ENCODE assay signal across 10 cellular contexts in genomic region chr20:419556-420168, GRCh38. TPM values are rescaled to one million over a fixed set of nuclear protein-coding genes. Genes with fewer than 3 reads are reported as not detected.
DNase-seq lines count a peak whose midpoint lies in the region; ATAC-seq and TF ChIP-seq lines count a peak whose summit lies in the region.
"Had no signal": no experiment of that assay in that cellular context is flagged by ENCODE, and none has a peak within 500 bp of the region (broad histone marks: within the 10 kb centered on the region; RNA-seq: fewer than 3 reads in every experiment).

No MANE protein-coding gene starts in this region.

- no peaks in the 10 kb centered on the region for H3K9me3 Mint-ChIP-seq in activated CD8-positive, alpha-beta T cell treated with anti-CD3 and anti-CD28 coated beads for 36 hours
- no peaks in the 10 kb centered on the region for H3K9me3 Mint-ChIP-seq in T-cell

- no peak for TF ChIP-seq POLR2A in prostate gland (IDR thresholded peaks at IDR 0.05)

- peak; percentile 47 for ATAC-seq in activated CD8-positive, alpha-beta T cell treated with anti-CD3 and anti-CD28 coated beads for 36 hours
- ATAC-seq in T-cell (replicated peaks in 1 of 4), result no peak

- no peak overlapping the region for H3K27ac Mint-ChIP-seq in activated CD8-positive, alpha-beta T cell treated with anti-CD3 and anti-CD28 coated beads for 36 hours
- no peak overlapping the region for H3K27ac Mint-ChIP-seq in T-cell

- H3K27me3 Mint-ChIP-seq in activated CD8-positive, alpha-beta T cell treated with anti-CD3 and anti-CD28 coated beads for 36 hours, result no peaks in the 10 kb centered on the region
- H3K27me3 Mint-ChIP-seq in T-cell, result no peaks in the 10 kb centered on the region

- no peak overlapping the region for H3K27ac ChIP-seq in prostate gland

- no peak for TF ChIP-seq CTCF in activated CD8-positive, alpha-beta T cell treated with anti-CD3 and anti-CD28 coated beads for 36 hours (IDR thresholded peaks at IDR 0.05)
- TF ChIP-seq CTCF in prostate gland (IDR thresholded peaks at IDR 0.05), result peak in 1 of 4 experiments; percentile 25

- intact Hi-C loops in activated CD8-positive, alpha-beta T cell treated with anti-CD3 and anti-CD28 coated beads for 36 hours (cut with micrococcal nuclease), result no loop called here
- intact Hi-C loops in prostate gland (cut with DNase I), result no loop called here

- peaks cover 0 to 18% of the 10 kb centered on the region in 2 donors for H3K36me3 ChIP-seq in prostate gland

- CTCF ChIA-PET in activated CD8-positive, alpha-beta T cell treated with anti-CD3 and anti-CD28 coated beads for 36 hours (lab: Charles Lee), result no interaction called here
- CTCF ChIA-PET in T-cell (lab: Charles Lee), result no interaction called here

- DNase-seq in NCI-H748 (lab: John Stamatoyannopoulos, UW; ENCODE audit: unreplicated experiment), result peak; percentile 20
- no peak for DNase-seq in NCI-H748 treated with DMSO at 0.1 percent for 48 hours (lab: John Stamatoyannopoulos, UW)
- DNase-seq in NCI-H2029 (lab: John Stamatoyannopoulos, UW), result peak; percentile 94
- no peak for DNase-seq in activated CD8-positive, alpha-beta T cell treated with anti-CD3 and anti-CD28 coated beads for 36 hours
- DNase-seq in prostate gland (ENCODE audit: low spot score), result peak; percentile 44
- no peak for DNase-seq in T-cell
- no peak for DNase-seq in NCI-H2171 (lab: John Stamatoyannopoulos, UW)
- DNase-seq in activated effector memory CD4-positive, alpha-beta T cell treated with Interleukin-2 at 50 U/mL for 16 hours, result no peak
- DNase-seq: foreskin melanocyte, T-helper 2 cell had no signal

- H3K9me3 ChIP-seq in prostate gland, result no peaks in the 10 kb centered on the region

- H3K4me3 ChIP-seq in prostate gland, result no peak overlapping the region

- no peaks in the 10 kb centered on the region for H3K27me3 ChIP-seq in prostate gland (replicated peaks; ENCODE audit: insufficient read depth)

- H3K4me3 Mint-ChIP-seq in activated CD8-positive, alpha-beta T cell treated with anti-CD3 and anti-CD28 coated beads for 36 hours, result no peak overlapping the region
- no peak overlapping the region for H3K4me3 Mint-ChIP-seq in T-cell

- no peaks in the 10 kb centered on the region for H3K4me1 ChIP-seq in prostate gland (replicated peaks)

- H3K36me3 Mint-ChIP-seq in activated CD8-positive, alpha-beta T cell treated with anti-CD3 and anti-CD28 coated beads for 36 hours (ENCODE audit: low read depth), result peaks cover 53% of the 10 kb centered on the region
- H3K36me3 Mint-ChIP-seq in T-cell, result peaks cover 48% of the 10 kb centered on the region

- H3K4me1 Mint-ChIP-seq in activated CD8-positive, alpha-beta T cell treated with anti-CD3 and anti-CD28 coated beads for 36 hours (ENCODE audit: low read depth), result peaks cover 17% of the 10 kb centered on the region
- peaks cover 18 to 29% (median 24%) of the 10 kb centered on the region in 3 donors for H3K4me1 Mint-ChIP-seq in T-cell

- WGBS in prostate gland, result 82% methylated on average over 32 of the region's 32 CpGs

- POLR2A ChIA-PET in activated CD8-positive, alpha-beta T cell treated with anti-CD3 and anti-CD28 coated beads for 36 hours (lab: Charles Lee), result interaction anchor here (1.2 kb wide), 1 partner anchor 10 kb away, joined by 3 read pairs; no protein-coding TSS in a partner anchor
- POLR2A ChIA-PET in T-cell (lab: Charles Lee), result no interaction called here

RNA-seq across cellular contexts. Expression of gene RBCK1, which starts 11.6 kb away (rescaled TPM):
- total RNA-seq in activated CD8-positive, alpha-beta T cell treated with anti-CD3 and anti-CD28 coated beads for 36 hours, result 100 to 1,000 TPM; 122 to 130 TPM
- total RNA-seq in prostate gland, result 100 to 1,000 TPM; 108 to 158 TPM
- total RNA-seq in T-cell, result 100 to 1,000 TPM in 3 of 5 donors, 10 to 100 TPM in 2; 87.0 to 110 (median 105) TPM

RNA-seq across cellular contexts. Expression of gene TRIB3, which starts 39.1 kb away (rescaled TPM):
- 10 to 100 TPM; 59.5 to 62.5 TPM for total RNA-seq in activated CD8-positive, alpha-beta T cell treated with anti-CD3 and anti-CD28 coated beads for 36 hours
- 10 to 100 TPM; 11.8 to 22.7 TPM for total RNA-seq in prostate gland
- 10 to 100 TPM in 3 of 5 donors, 1 to 10 TPM in 2; 3.2 to 19.2 (median 16.0) TPM for total RNA-seq in T-cell

RNA-seq across cellular contexts. Expression of gene TBC1D20, which starts 42.7 kb away (rescaled TPM):
- total RNA-seq in activated CD8-positive, alpha-beta T cell treated with anti-CD3 and anti-CD28 coated beads for 36 hours, result 10 to 100 TPM; 22.2 to 23.8 TPM
- total RNA-seq in prostate gland (10 to 100 TPM; 38.0 to 53.1 TPM), T-cell (10 to 100 TPM; 28.9 to 42.7 (median 39.5) TPM)

Comparison
In these comparisons a context has a peak if more than half of its experiments do, and no peak if none do; other contexts are left out.
1. DNase-seq: peak in NCI-H748 (single experiment), NCI-H2029 (single experiment) and prostate gland (single experiment); none in NCI-H748 treated with DMSO at 0.1 percent for 48 hours (single experiment), activated CD8-positive, alpha-beta T cell treated with anti-CD3 and anti-CD28 coated beads for 36 hours (single experiment), T-cell (0 of 34), NCI-H2171 (single experiment) and activated effector memory CD4-positive, alpha-beta T cell treated with Interleukin-2 at 50 U/mL for 16 hours (single experiment).